1 cellular context compared by ENCODE assay signal in the genomic region with DNA sequence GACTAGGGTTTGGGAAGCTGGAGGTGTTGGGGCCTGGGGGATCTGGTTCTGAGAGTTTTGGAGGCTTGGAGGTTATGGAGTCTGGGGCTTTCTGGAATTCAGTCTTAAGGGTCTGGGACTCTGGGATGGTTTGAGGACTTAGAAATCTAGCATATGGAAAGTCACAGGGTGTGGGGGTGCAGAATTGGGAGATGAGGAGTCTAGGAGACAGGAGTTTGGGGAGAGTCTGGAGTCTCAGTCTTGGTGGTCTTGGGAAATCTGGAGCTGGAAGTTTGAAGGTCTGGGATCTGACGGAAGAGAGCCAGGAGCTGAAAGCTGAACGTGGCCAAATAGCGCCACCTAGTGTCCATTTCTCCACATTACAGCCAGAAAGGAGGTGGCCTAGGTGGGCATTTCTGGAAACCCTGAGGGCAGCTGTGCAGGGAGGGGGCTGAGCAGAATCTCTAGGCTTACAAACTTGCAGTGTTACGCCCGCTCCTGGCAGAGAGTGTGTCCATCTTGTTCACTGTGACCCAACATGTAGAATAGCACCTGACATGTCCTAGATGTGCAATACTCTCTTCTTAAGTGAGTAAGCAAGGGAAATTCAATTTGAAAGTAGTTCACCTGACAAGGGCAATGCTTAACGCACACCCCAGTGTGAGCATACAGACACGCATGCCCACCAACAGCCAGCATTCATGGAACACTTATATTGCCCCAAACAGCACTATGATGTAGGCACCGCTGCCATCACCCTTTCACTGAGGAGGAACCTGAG.
TF ChIP-seq lines count a peak whose summit lies in the region.

No MANE protein-coding gene starts in this region.

TF ChIP-seq in HepG2, 621 proteins besides CTCF, POLR2A, EP300 and RAD21 (continued from another document):
- TF ChIP-seq, protein P1, sequence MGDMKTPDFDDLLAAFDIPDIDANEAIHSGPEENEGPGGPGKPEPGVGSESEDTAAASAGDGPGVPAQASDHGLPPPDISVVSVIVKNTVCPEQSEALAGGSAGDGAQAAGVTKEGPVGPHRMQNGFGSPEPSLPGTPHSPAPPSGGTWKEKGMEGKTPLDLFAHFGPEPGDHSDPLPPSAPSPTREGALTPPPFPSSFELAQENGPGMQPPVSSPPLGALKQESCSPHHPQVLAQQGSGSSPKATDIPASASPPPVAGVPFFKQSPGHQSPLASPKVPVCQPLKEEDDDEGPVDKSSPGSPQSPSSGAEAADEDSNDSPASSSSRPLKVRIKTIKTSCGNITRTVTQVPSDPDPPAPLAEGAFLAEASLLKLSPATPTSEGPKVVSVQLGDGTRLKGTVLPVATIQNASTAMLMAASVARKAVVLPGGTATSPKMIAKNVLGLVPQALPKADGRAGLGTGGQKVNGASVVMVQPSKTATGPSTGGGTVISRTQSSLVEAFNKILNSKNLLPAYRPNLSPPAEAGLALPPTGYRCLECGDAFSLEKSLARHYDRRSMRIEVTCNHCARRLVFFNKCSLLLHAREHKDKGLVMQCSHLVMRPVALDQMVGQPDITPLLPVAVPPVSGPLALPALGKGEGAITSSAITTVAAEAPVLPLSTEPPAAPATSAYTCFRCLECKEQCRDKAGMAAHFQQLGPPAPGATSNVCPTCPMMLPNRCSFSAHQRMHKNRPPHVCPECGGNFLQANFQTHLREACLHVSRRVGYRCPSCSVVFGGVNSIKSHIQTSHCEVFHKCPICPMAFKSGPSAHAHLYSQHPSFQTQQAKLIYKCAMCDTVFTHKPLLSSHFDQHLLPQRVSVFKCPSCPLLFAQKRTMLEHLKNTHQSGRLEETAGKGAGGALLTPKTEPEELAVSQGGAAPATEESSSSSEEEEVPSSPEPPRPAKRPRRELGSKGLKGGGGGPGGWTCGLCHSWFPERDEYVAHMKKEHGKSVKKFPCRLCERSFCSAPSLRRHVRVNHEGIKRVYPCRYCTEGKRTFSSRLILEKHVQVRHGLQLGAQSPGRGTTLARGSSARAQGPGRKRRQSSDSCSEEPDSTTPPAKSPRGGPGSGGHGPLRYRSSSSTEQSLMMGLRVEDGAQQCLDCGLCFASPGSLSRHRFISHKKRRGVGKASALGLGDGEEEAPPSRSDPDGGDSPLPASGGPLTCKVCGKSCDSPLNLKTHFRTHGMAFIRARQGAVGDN (CRISPR knock-in tag; IDR thresholded peaks at IDR 0.05), result no peak
- TF ChIP-seq RFXAP (CRISPR knock-in tag; IDR thresholded peaks at IDR 0.05; ENCODE audit: borderline replicate concordance) (no peak), MED13 (CRISPR knock-in tag; IDR thresholded peaks at IDR 0.05) (no peak), ZNF230 (CRISPR knock-in tag; IDR thresholded peaks at IDR 0.05) (no peak), ZSCAN20 (CRISPR knock-in tag; IDR thresholded peaks at IDR 0.05; ENCODE audit: borderline replicate concordance) (no peak), HDAC6 (IDR thresholded peaks at IDR 0.05; ENCODE audit: low read depth, low read length) (no peak), ZFP36L1 (CRISPR knock-in tag; IDR thresholded peaks at IDR 0.05) (no peak), ELF3 (CRISPR knock-in tag; IDR thresholded peaks at IDR 0.05) (0 out of 2 replicates have a peak, but pooled peaks have one; percentile 33), NFE2L1 (CRISPR knock-in tag; IDR thresholded peaks at IDR 0.05; ENCODE audit: borderline replicate concordance) (no peak), ZKSCAN5 (CRISPR knock-in tag; IDR thresholded peaks at IDR 0.05) (no peak)
- TF ChIP-seq, protein P2, sequence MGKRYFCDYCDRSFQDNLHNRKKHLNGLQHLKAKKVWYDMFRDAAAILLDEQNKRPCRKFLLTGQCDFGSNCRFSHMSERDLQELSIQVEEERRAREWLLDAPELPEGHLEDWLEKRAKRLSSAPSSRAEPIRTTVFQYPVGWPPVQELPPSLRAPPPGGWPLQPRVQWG (CRISPR knock-in tag; IDR thresholded peaks at IDR 0.05; ENCODE audit: borderline replicate concordance, low read depth), result no peak
- TF ChIP-seq, protein P3, sequence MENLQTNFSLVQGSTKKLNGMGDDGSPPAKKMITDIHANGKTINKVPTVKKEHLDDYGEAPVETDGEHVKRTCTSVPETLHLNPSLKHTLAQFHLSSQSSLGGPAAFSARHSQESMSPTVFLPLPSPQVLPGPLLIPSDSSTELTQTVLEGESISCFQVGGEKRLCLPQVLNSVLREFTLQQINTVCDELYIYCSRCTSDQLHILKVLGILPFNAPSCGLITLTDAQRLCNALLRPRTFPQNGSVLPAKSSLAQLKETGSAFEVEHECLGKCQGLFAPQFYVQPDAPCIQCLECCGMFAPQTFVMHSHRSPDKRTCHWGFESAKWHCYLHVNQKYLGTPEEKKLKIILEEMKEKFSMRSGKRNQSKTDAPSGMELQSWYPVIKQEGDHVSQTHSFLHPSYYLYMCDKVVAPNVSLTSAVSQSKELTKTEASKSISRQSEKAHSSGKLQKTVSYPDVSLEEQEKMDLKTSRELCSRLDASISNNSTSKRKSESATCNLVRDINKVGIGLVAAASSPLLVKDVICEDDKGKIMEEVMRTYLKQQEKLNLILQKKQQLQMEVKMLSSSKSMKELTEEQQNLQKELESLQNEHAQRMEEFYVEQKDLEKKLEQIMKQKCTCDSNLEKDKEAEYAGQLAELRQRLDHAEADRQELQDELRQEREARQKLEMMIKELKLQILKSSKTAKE (CRISPR knock-in tag; IDR thresholded peaks at IDR 0.05; ENCODE audit: borderline replicate concordance), result no peak
- TF ChIP-seq, protein P4, sequence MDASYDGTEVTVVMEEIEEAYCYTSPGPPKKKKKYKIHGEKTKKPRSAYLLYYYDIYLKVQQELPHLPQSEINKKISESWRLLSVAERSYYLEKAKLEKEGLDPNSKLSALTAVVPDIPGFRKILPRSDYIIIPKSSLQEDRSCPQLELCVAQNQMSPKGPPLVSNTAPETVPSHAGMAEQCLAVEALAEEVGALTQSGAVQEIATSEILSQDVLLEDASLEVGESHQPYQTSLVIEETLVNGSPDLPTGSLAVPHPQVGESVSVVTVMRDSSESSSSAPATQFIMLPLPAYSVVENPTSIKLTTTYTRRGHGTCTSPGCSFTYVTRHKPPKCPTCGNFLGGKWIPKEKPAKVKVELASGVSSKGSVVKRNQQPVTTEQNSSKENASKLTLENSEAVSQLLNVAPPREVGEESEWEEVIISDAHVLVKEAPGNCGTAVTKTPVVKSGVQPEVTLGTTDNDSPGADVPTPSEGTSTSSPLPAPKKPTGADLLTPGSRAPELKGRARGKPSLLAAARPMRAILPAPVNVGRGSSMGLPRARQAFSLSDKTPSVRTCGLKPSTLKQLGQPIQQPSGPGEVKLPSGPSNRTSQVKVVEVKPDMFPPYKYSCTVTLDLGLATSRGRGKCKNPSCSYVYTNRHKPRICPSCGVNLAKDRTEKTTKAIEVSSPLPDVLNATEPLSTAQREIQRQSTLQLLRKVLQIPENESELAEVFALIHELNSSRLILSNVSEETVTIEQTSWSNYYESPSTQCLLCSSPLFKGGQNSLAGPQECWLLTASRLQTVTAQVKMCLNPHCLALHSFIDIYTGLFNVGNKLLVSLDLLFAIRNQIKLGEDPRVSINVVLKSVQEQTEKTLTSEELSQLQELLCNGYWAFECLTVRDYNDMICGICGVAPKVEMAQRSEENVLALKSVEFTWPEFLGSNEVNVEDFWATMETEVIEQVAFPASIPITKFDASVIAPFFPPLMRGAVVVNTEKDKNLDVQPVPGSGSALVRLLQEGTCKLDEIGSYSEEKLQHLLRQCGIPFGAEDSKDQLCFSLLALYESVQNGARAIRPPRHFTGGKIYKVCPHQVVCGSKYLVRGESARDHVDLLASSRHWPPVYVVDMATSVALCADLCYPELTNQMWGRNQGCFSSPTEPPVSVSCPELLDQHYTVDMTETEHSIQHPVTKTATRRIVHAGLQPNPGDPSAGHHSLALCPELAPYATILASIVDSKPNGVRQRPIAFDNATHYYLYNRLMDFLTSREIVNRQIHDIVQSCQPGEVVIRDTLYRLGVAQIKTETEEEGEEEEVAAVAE (CRISPR knock-in tag; IDR thresholded peaks at IDR 0.05; ENCODE audit: borderline replicate concordance), result 0 out of 2 replicates have a peak, but pooled peaks have one; percentile 16
